ENCODE assay signal across 1 cellular context in the genomic region with DNA sequence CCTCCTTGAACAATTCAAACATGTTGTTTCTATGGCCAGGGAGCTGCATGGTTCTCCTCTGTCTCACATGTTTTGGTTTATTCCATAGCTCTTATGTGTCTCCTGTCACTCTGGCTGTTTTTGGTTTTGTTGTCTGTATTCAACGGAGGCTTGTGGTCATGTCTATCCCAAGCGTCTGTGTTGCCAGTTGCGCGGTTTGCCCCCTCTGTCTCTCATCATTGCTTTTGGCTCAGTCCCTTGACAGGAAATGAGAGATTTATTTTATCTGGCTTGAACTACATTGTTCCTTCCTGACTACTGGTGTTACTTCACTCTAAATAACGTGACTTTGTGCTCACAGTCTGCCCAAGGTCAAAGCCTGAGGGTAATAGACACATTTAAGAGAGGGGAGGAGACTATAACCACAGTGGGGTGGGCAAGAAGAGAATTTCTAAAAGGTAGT.
A peak's percentile ranks its signal among the peaks of the same experiment; 100 is the strongest.
TF ChIP-seq lines count a peak whose summit lies in the region.

No MANE protein-coding gene starts in this region.

TF ChIP-seq in HepG2, 621 proteins besides CTCF, POLR2A, EP300 and RAD21 (continued from another document and continues in another):
- TF ChIP-seq, protein P1, sequence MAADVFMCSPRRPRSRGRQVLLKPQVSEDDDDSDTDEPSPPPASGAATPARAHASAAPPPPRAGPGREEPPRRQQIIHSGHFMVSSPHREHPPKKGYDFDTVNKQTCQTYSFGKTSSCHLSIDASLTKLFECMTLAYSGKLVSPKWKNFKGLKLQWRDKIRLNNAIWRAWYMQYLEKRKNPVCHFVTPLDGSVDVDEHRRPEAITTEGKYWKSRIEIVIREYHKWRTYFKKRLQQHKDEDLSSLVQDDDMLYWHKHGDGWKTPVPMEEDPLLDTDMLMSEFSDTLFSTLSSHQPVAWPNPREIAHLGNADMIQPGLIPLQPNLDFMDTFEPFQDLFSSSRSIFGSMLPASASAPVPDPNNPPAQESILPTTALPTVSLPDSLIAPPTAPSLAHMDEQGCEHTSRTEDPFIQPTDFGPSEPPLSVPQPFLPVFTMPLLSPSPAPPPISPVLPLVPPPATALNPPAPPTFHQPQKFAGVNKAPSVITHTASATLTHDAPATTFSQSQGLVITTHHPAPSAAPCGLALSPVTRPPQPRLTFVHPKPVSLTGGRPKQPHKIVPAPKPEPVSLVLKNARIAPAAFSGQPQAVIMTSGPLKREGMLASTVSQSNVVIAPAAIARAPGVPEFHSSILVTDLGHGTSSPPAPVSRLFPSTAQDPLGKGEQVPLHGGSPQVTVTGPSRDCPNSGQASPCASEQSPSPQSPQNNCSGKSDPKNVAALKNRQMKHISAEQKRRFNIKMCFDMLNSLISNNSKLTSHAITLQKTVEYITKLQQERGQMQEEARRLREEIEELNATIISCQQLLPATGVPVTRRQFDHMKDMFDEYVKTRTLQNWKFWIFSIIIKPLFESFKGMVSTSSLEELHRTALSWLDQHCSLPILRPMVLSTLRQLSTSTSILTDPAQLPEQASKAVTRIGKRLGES (CRISPR knock-in tag; IDR thresholded peaks at IDR 0.05; ENCODE audit: borderline replicate concordance) = no peak
- TF ChIP-seq ZNF367 (CRISPR knock-in tag; IDR thresholded peaks at IDR 0.05; ENCODE audit: borderline replicate concordance) (no peak), ZNF501 (CRISPR knock-in tag; IDR thresholded peaks at IDR 0.05) (no peak), ZNF3 (CRISPR knock-in tag; IDR thresholded peaks at IDR 0.05) (no peak), ZNF674 (CRISPR knock-in tag; IDR thresholded peaks at IDR 0.05; ENCODE audit: low read depth) (no peak), SATB2 (CRISPR knock-in tag; IDR thresholded peaks at IDR 0.05) (no peak), ARHGAP35 (CRISPR knock-in tag; IDR thresholded peaks at IDR 0.05; ENCODE audit: borderline replicate concordance) (no peak), ZNF619 (CRISPR knock-in tag; IDR thresholded peaks at IDR 0.05) (no peak), ZFYVE20 (CRISPR knock-in tag; IDR thresholded peaks at IDR 0.05; ENCODE audit: borderline replicate concordance, low read depth) (no peak), SMARCE1 (IDR thresholded peaks at IDR 0.05; ENCODE audit: borderline replicate concordance) (no peak), MED8 (CRISPR knock-in tag; IDR thresholded peaks at IDR 0.05; ENCODE audit: insufficient replicate concordance) (peak; percentile 87), HNF4A (CRISPR knock-in tag; IDR thresholded peaks at IDR 0.05) (peak; percentile 65), ZSCAN9 (CRISPR knock-in tag; IDR thresholded peaks at IDR 0.05; ENCODE audit: borderline replicate concordance) (0 out of 2 replicates have a peak, but pooled peaks have one; percentile 39), SOX5 (CRISPR knock-in tag; IDR thresholded peaks at IDR 0.05; ENCODE audit: borderline replicate concordance) (peak; percentile 96), ZMYM2 (CRISPR knock-in tag; IDR thresholded peaks at IDR 0.05) (0 out of 2 replicates have a peak, but pooled peaks have one; percentile 59), LCORL (IDR thresholded peaks at IDR 0.05) (no peak), LCORL (CRISPR knock-in tag; IDR thresholded peaks at IDR 0.05) (no peak), ARNT (IDR thresholded peaks at IDR 0.05) (no peak), SIX4 (CRISPR knock-in tag; IDR thresholded peaks at IDR 0.05) (0 out of 2 replicates have a peak, but pooled peaks have one; percentile 37), MEF2D (CRISPR knock-in tag; IDR thresholded peaks at IDR 0.05) (peak; percentile 28; the same call in 1 of the 2 replicates), HOXA3 (CRISPR knock-in tag; IDR thresholded peaks at IDR 0.05) (peak; percentile 45; the same call in 1 of the 2 replicates), KLF6 (CRISPR knock-in tag; IDR thresholded peaks at IDR 0.05) (no peak), SP2 (CRISPR knock-in tag; IDR thresholded peaks at IDR 0.05) (no peak), CENPX (CRISPR knock-in tag; IDR thresholded peaks at IDR 0.05) (no peak), AKAP8 (CRISPR knock-in tag; IDR thresholded peaks at IDR 0.05) (no peak), ZNF83 (CRISPR knock-in tag; IDR thresholded peaks at IDR 0.05; ENCODE audit: borderline replicate concordance) (no peak), RBFOX2 (IDR thresholded peaks at IDR 0.05; ENCODE audit: low read depth, low read length) (no peak; the same call in 1 of the 2 replicates), JUN (CRISPR knock-in tag; IDR thresholded peaks at IDR 0.05) (no peak), ZMAT3 (CRISPR knock-in tag; conservative IDR thresholded peaks at IDR 0.05) (no peak)
- TF ChIP-seq, protein P2, sequence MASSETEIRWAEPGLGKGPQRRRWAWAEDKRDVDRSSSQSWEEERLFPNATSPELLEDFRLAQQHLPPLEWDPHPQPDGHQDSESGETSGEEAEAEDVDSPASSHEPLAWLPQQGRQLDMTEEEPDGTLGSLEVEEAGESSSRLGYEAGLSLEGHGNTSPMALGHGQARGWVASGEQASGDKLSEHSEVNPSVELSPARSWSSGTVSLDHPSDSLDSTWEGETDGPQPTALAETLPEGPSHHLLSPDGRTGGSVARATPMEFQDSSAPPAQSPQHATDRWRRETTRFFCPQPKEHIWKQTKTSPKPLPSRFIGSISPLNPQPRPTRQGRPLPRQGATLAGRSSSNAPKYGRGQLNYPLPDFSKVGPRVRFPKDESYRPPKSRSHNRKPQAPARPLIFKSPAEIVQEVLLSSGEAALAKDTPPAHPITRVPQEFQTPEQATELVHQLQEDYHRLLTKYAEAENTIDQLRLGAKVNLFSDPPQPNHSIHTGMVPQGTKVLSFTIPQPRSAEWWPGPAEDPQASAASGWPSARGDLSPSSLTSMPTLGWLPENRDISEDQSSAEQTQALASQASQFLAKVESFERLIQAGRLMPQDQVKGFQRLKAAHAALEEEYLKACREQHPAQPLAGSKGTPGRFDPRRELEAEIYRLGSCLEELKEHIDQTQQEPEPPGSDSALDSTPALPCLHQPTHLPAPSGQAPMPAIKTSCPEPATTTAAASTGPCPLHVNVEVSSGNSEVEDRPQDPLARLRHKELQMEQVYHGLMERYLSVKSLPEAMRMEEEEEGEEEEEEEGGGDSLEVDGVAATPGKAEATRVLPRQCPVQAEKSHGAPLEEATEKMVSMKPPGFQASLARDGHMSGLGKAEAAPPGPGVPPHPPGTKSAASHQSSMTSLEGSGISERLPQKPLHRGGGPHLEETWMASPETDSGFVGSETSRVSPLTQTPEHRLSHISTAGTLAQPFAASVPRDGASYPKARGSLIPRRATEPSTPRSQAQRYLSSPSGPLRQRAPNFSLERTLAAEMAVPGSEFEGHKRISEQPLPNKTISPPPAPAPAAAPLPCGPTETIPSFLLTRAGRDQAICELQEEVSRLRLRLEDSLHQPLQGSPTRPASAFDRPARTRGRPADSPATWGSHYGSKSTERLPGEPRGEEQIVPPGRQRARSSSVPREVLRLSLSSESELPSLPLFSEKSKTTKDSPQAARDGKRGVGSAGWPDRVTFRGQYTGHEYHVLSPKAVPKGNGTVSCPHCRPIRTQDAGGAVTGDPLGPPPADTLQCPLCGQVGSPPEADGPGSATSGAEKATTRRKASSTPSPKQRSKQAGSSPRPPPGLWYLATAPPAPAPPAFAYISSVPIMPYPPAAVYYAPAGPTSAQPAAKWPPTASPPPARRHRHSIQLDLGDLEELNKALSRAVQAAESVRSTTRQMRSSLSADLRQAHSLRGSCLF (CRISPR knock-in tag; IDR thresholded peaks at IDR 0.05; ENCODE audit: borderline replicate concordance) = no peak
- TF ChIP-seq, protein P3, sequence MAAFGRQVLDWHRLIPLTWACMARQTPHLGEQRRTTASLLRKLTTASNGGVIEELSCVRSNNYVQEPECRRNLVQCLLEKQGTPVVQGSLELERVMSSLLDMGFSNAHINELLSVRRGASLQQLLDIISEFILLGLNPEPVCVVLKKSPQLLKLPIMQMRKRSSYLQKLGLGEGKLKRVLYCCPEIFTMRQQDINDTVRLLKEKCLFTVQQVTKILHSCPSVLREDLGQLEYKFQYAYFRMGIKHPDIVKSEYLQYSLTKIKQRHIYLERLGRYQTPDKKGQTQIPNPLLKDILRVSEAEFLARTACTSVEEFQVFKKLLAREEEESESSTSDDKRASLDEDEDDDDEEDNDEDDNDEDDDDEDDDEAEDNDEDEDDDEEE (CRISPR knock-in tag; IDR thresholded peaks at IDR 0.05) = no peak
- TF ChIP-seq, protein P4, sequence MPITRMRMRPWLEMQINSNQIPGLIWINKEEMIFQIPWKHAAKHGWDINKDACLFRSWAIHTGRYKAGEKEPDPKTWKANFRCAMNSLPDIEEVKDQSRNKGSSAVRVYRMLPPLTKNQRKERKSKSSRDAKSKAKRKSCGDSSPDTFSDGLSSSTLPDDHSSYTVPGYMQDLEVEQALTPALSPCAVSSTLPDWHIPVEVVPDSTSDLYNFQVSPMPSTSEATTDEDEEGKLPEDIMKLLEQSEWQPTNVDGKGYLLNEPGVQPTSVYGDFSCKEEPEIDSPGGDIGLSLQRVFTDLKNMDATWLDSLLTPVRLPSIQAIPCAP (CRISPR knock-in tag; IDR thresholded peaks at IDR 0.05; ENCODE audit: low read depth) = no peak
- TF ChIP-seq, protein P5, sequence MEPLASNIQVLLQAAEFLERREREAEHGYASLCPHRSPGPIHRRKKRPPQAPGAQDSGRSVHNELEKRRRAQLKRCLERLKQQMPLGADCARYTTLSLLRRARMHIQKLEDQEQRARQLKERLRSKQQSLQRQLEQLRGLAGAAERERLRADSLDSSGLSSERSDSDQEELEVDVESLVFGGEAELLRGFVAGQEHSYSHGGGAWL (CRISPR knock-in tag; IDR thresholded peaks at IDR 0.05) = no peak
- TF ChIP-seq, protein P6, sequence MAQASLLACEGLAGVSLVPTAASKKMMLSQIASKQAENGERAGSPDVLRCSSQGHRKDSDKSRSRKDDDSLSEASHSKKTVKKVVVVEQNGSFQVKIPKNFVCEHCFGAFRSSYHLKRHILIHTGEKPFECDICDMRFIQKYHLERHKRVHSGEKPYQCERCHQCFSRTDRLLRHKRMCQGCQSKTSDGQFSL (CRISPR knock-in tag; IDR thresholded peaks at IDR 0.05) = no peak
- TF ChIP-seq, protein P7, sequence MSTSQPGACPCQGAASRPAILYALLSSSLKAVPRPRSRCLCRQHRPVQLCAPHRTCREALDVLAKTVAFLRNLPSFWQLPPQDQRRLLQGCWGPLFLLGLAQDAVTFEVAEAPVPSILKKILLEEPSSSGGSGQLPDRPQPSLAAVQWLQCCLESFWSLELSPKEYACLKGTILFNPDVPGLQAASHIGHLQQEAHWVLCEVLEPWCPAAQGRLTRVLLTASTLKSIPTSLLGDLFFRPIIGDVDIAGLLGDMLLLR (CRISPR knock-in tag; IDR thresholded peaks at IDR 0.05) = no peak
- TF ChIP-seq, protein P8, sequence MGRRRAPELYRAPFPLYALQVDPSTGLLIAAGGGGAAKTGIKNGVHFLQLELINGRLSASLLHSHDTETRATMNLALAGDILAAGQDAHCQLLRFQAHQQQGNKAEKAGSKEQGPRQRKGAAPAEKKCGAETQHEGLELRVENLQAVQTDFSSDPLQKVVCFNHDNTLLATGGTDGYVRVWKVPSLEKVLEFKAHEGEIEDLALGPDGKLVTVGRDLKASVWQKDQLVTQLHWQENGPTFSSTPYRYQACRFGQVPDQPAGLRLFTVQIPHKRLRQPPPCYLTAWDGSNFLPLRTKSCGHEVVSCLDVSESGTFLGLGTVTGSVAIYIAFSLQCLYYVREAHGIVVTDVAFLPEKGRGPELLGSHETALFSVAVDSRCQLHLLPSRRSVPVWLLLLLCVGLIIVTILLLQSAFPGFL (CRISPR knock-in tag; IDR thresholded peaks at IDR 0.05) = no peak
- TF ChIP-seq, protein P9, sequence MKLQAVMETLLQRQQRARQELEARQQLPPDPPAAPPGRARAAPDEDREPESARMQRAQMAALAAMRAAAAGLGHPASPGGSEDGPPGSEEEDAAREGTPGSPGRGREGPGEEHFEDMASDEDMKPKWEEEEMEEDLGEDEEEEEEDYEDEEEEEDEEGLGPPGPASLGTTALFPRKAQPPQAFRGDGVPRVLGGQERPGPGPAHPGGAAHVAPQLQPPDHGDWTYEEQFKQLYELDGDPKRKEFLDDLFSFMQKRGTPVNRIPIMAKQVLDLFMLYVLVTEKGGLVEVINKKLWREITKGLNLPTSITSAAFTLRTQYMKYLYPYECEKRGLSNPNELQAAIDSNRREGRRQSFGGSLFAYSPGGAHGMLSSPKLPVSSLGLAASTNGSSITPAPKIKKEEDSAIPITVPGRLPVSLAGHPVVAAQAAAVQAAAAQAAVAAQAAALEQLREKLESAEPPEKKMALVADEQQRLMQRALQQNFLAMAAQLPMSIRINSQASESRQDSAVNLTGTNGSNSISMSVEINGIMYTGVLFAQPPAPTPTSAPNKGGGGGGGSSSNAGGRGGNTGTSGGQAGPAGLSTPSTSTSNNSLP (IDR thresholded peaks at IDR 0.05; ENCODE audit: low read depth, low read length) = no peak
- TF ChIP-seq, protein P10, sequence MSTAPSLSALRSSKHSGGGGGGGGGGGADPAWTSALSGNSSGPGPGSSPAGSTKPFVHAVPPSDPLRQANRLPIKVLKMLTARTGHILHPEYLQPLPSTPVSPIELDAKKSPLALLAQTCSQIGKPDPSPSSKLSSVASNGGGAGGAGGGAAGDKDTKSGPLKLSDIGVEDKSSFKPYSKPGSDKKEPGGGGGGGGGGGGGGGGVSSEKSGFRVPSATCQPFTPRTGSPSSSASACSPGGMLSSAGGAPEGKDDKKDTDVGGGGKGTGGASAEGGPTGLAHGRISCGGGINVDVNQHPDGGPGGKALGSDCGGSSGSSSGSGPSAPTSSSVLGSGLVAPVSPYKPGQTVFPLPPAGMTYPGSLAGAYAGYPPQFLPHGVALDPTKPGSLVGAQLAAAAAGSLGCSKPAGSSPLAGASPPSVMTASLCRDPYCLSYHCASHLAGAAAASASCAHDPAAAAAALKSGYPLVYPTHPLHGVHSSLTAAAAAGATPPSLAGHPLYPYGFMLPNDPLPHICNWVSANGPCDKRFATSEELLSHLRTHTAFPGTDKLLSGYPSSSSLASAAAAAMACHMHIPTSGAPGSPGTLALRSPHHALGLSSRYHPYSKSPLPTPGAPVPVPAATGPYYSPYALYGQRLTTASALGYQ (CRISPR knock-in tag; IDR thresholded peaks at IDR 0.05) = peak; percentile 30; the same call in 1 of the 2 replicates
